ENCODE assay signal across 9 cellular contexts in genomic region chrX:70970482-70970999, GRCh38. TPM values are rescaled to one million over a fixed set of nuclear protein-coding genes. Genes with fewer than 3 reads are reported as not detected.
A peak's percentile ranks its signal among the peaks of the same experiment; 100 is the strongest.
DNase-seq lines count a peak whose midpoint lies in the region; ATAC-seq and TF ChIP-seq lines count a peak whose summit lies in the region.
"Had no signal": no experiment of that assay in that cellular context is flagged by ENCODE, and none has a peak within 500 bp of the region (broad histone marks: within the 10 kb centered on the region; RNA-seq: fewer than 3 reads in every experiment).

No MANE protein-coding gene starts in this region.

- H2AFZ ChIP-seq in Karpas-422 (ENCODE audit: low read length): 0 out of 2 replicates have a peak overlapping the region, but pooled peaks have one; percentile 83

- H3K9me2 ChIP-seq in Karpas-422 (replicated peaks; ENCODE audit: insufficient read depth, low read length): no peaks in the 10 kb centered on the region

- no peaks in the 10 kb centered on the region for H3K36me3 Mint-ChIP-seq in activated naive CD8-positive, alpha-beta T cell treated with anti-CD3 and anti-CD28 coated beads, Interleukin-2, amount 10 ng/mL, durations not matched to agents 7 days and 5 days
- no peaks in the 10 kb centered on the region for H3K36me3 Mint-ChIP-seq in activated T-helper 1 cell treated with anti-CD3 and anti-CD28 coated beads, Interleukin-12 subunit alpha, Interleukin-12 subunit beta, Interleukin-2, Interleukin-4 antibody, amounts not matched to agents 30 ng/mL and 10 ng/mL and 1 ng/mL, durations not matched to agents 14 hours and 24 hours and 36 hours (ENCODE audit: low read depth)

- peaks cover 5% of the 10 kb centered on the region for H3K4me1 Mint-ChIP-seq in activated naive CD8-positive, alpha-beta T cell treated with anti-CD3 and anti-CD28 coated beads, Interleukin-2, amount 10 ng/mL, durations not matched to agents 7 days and 5 days
- H3K4me1 Mint-ChIP-seq in activated T-helper 1 cell treated with anti-CD3 and anti-CD28 coated beads, Interleukin-12 subunit alpha, Interleukin-12 subunit beta, Interleukin-2, Interleukin-4 antibody, amounts not matched to agents 30 ng/mL and 10 ng/mL and 1 ng/mL, durations not matched to agents 14 hours and 24 hours and 36 hours (ENCODE audit: low read depth): peaks cover 6% of the 10 kb centered on the region

- H3K4me2 ChIP-seq in Karpas-422 (ENCODE audit: low read depth, low read length, poor library complexity, severe bottlenecking): peak overlapping the region; percentile 22

- H3K27me3 ChIP-seq in Karpas-422 (ENCODE audit: low read length) (no peaks in the 10 kb centered on the region), lower lobe of right lung (ENCODE audit: low read depth) (no peaks in the 10 kb centered on the region)

- peak overlapping the region; percentile 69 for H3K4me3 Mint-ChIP-seq in activated naive CD8-positive, alpha-beta T cell treated with anti-CD3 and anti-CD28 coated beads, Interleukin-2, amount 10 ng/mL, durations not matched to agents 7 days and 5 days
- no peak overlapping the region for H3K4me3 Mint-ChIP-seq in activated T-helper 1 cell treated with anti-CD3 and anti-CD28 coated beads, Interleukin-12 subunit alpha, Interleukin-12 subunit beta, Interleukin-2, Interleukin-4 antibody, amounts not matched to agents 30 ng/mL and 10 ng/mL and 1 ng/mL, durations not matched to agents 14 hours and 24 hours and 36 hours

- no peaks in the 10 kb centered on the region for H3K9me3 Mint-ChIP-seq in activated naive CD8-positive, alpha-beta T cell treated with anti-CD3 and anti-CD28 coated beads, Interleukin-2, amount 10 ng/mL, durations not matched to agents 7 days and 5 days
- H3K9me3 Mint-ChIP-seq in activated T-helper 1 cell treated with anti-CD3 and anti-CD28 coated beads, Interleukin-12 subunit alpha, Interleukin-12 subunit beta, Interleukin-2, Interleukin-4 antibody, amounts not matched to agents 30 ng/mL and 10 ng/mL and 1 ng/mL, durations not matched to agents 14 hours and 24 hours and 36 hours: no peaks in the 10 kb centered on the region

- H3K9me3 ChIP-seq in Karpas-422 (ENCODE audit: low read length) (no peaks in the 10 kb centered on the region), lower lobe of right lung (no peaks in the 10 kb centered on the region)

- no peaks in the 10 kb centered on the region for H4K20me1 ChIP-seq in Karpas-422 (ENCODE audit: insufficient read depth, low read depth, low read length)

- H3K9ac ChIP-seq in Karpas-422 (ENCODE audit: low read length): no peak overlapping the region
- H3K9ac ChIP-seq: parathyroid adenoma had no signal

- no peak for ATAC-seq in activated naive CD8-positive, alpha-beta T cell treated with anti-CD3 and anti-CD28 coated beads, Interleukin-2, amount 10 ng/mL, durations not matched to agents 7 days and 5 days (ENCODE audit: low read depth)
- no peak for ATAC-seq in lower lobe of right lung
- no peak for ATAC-seq in GM18511 (IDR thresholded peaks at IDR 0.05; ENCODE audit: unreplicated experiment)
- ATAC-seq in HG03354 (IDR thresholded peaks at IDR 0.05; ENCODE audit: poor library complexity, severe bottlenecking, unreplicated experiment): no peak

- no peak overlapping the region for H3K4me3 ChIP-seq in Karpas-422 (ENCODE audit: low read length)
- H3K4me3 ChIP-seq in lower lobe of right lung: no peak overlapping the region

- TF ChIP-seq CTCF in lower lobe of right lung (IDR thresholded peaks at IDR 0.05): peak; percentile 20

- H3K4me1 ChIP-seq in Karpas-422 (ENCODE audit: low read length): no peaks in the 10 kb centered on the region
- no peaks in the 10 kb centered on the region for H3K4me1 ChIP-seq in lower lobe of right lung
- H3K4me1 ChIP-seq: parathyroid adenoma had no signal

- H3K36me3 ChIP-seq in Karpas-422 (ENCODE audit: insufficient read depth, low read length): no peaks in the 10 kb centered on the region
- H3K36me3 ChIP-seq in lower lobe of right lung: no peaks in the 10 kb centered on the region

- H3K27me3 Mint-ChIP-seq in activated naive CD8-positive, alpha-beta T cell treated with anti-CD3 and anti-CD28 coated beads, Interleukin-2, amount 10 ng/mL, durations not matched to agents 7 days and 5 days: no peaks in the 10 kb centered on the region
- H3K27me3 Mint-ChIP-seq in activated T-helper 1 cell treated with anti-CD3 and anti-CD28 coated beads, Interleukin-12 subunit alpha, Interleukin-12 subunit beta, Interleukin-2, Interleukin-4 antibody, amounts not matched to agents 30 ng/mL and 10 ng/mL and 1 ng/mL, durations not matched to agents 14 hours and 24 hours and 36 hours (ENCODE audit: insufficient read depth): peaks cover 8% of the 10 kb centered on the region

- POLR2A ChIA-PET in activated naive CD8-positive, alpha-beta T cell treated with anti-CD3 and anti-CD28 coated beads, Interleukin-2, amount 10 ng/mL, durations not matched to agents 7 days and 5 days (lab: Charles Lee): no interaction called here

- H3K27ac Mint-ChIP-seq in activated naive CD8-positive, alpha-beta T cell treated with anti-CD3 and anti-CD28 coated beads, Interleukin-2, amount 10 ng/mL, durations not matched to agents 7 days and 5 days: peak overlapping the region; percentile 69
- H3K27ac Mint-ChIP-seq in activated T-helper 1 cell treated with anti-CD3 and anti-CD28 coated beads, Interleukin-12 subunit alpha, Interleukin-12 subunit beta, Interleukin-2, Interleukin-4 antibody, amounts not matched to agents 30 ng/mL and 10 ng/mL and 1 ng/mL, durations not matched to agents 14 hours and 24 hours and 36 hours: no peak overlapping the region

- DNase-seq in DMS53 (lab: John Stamatoyannopoulos, UW): peak; percentile 59
- DNase-seq in Karpas-422: peak; percentile 63
- DNase-seq in activated naive CD8-positive, alpha-beta T cell treated with anti-CD3 and anti-CD28 coated beads, Interleukin-2, amount 10 ng/mL, durations not matched to agents 7 days and 5 days: no peak
- DNase-seq in lower lobe of right lung: no peak
- DNase-seq in activated T-helper 1 cell treated with anti-CD3 and anti-CD28 coated beads, Interleukin-12 subunit alpha, Interleukin-12 subunit beta, Interleukin-2, Interleukin-4 antibody, amounts not matched to agents 30 ng/mL and 10 ng/mL and 1 ng/mL, durations not matched to agents 14 hours and 24 hours and 36 hours (ENCODE audit: low spot score): no peak
- no peak for DNase-seq in OCI-M2 (lab: John Stamatoyannopoulos, UW; ENCODE audit: unreplicated experiment)

- H3K79me2 ChIP-seq in Karpas-422 (ENCODE audit: low read length): no peaks in the 10 kb centered on the region
- H3K79me2 ChIP-seq: parathyroid adenoma had no signal

- intact Hi-C loops in lower lobe of right lung (cut with DNase I): no loop called here
- intact Hi-C loops in activated T-helper 1 cell treated with anti-CD3 and anti-CD28 coated beads, Interleukin-12 subunit alpha, Interleukin-12 subunit beta, Interleukin-2, Interleukin-4 antibody, amounts not matched to agents 30 ng/mL and 10 ng/mL and 1 ng/mL, durations not matched to agents 14 hours and 24 hours and 36 hours (cut with micrococcal nuclease): loop anchor here (1.0 to 10.0 kb wide), 5 partner anchors 159 to 682 kb away; no protein-coding TSS in a partner anchor

- H3K27ac ChIP-seq in Karpas-422 (ENCODE audit: low read length): no peak overlapping the region
- no peak overlapping the region for H3K27ac ChIP-seq in lower lobe of right lung
- H3K27ac ChIP-seq: parathyroid adenoma had no signal

RNA-seq across cellular contexts. Expression of gene SLC7A3, which starts 39.6 kb away (rescaled TPM):
- total RNA-seq in Karpas-422 (2014; rRNA removed; shearing (Covaris generic); ENCODE audit: low replicate concordance): not detected in 2 replicates
- total RNA-seq in activated naive CD8-positive, alpha-beta T cell treated with anti-CD3 and anti-CD28 coated beads, Interleukin-2, amount 10 ng/mL, durations not matched to agents 7 days and 5 days: under 1 TPM; 0.60 to 0.86 TPM
- not detected for total RNA-seq in lower lobe of right lung
- not detected in 2 replicates for total RNA-seq in activated T-helper 1 cell treated with anti-CD3 and anti-CD28 coated beads, Interleukin-12 subunit alpha, Interleukin-12 subunit beta, Interleukin-2, Interleukin-4 antibody, amounts not matched to agents 30 ng/mL and 10 ng/mL and 1 ng/mL, durations not matched to agents 14 hours and 24 hours and 36 hours

Comparison
In these comparisons a context has a peak if more than half of its experiments do, and no peak if none do; other contexts are left out.
1. DNase-seq: peak in DMS53 (single experiment) and Karpas-422 (single experiment); none in activated naive CD8-positive, alpha-beta T cell treated with anti-CD3 and anti-CD28 coated beads, Interleukin-2, amount 10 ng/mL, durations not matched to agents 7 days and 5 days (single experiment), lower lobe of right lung (single experiment), activated T-helper 1 cell treated with anti-CD3 and anti-CD28 coated beads, Interleukin-12 subunit alpha, Interleukin-12 subunit beta, Interleukin-2, Interleukin-4 antibody, amounts not matched to agents 30 ng/mL and 10 ng/mL and 1 ng/mL, durations not matched to agents 14 hours and 24 hours and 36 hours (single experiment) and OCI-M2 (single experiment).